Comparison of ENCODE assay signal across 23 cellular contexts in the genomic region with DNA sequence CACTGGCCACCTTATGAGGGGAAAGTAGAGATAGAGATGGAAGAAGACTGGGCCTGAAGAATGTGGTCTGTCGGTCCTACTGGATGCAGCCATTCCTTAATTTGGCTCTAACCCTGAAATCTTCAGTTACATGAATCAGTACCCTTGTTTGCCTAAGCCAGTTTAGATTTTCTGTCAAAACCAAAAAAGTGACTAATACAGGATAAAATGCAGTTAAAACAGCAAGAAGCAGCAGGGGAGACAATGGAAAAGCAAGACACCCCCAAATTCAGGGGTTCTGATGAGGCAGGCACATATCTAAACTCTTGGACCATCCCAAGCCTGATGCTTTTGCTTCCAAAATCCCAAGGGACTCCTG. TPM values are rescaled to one million over a fixed set of nuclear protein-coding genes. Genes with fewer than 3 reads are reported as not detected.
DNase-seq lines count a peak whose midpoint lies in the region; FAIRE-seq and TF ChIP-seq lines count a peak whose summit lies in the region.
"Had no signal": no experiment of that assay in that cellular context is flagged by ENCODE, and none has a peak within 500 bp of the region (broad histone marks: within the 10 kb centered on the region; RNA-seq: fewer than 3 reads in every experiment).

No MANE protein-coding gene starts in this region.

- TF ChIP-seq CTCF in right atrium auricular region (IDR thresholded peaks at IDR 0.05) (no peak), astrocyte (IDR thresholded peaks at IDR 0.05; ENCODE audit: insufficient read depth, low read depth, low read length) (no peak), neural progenitor cell (IDR thresholded peaks at IDR 0.05) (no peak), uterus (IDR thresholded peaks at IDR 0.05) (no peak)

- no peaks in the 10 kb centered on the region for H3K27me3 Mint-ChIP-seq in astrocyte (ENCODE audit: low read depth, unreplicated experiment)
- no peaks in the 10 kb centered on the region for H3K27me3 Mint-ChIP-seq in neural progenitor cell (ENCODE audit: insufficient read depth, low read depth)
- no peaks in the 10 kb centered on the region for H3K27me3 Mint-ChIP-seq in T-helper 2 cell treated with Interferon-gamma antibody and Interleukin-4, amounts not matched to agents 5 μg/mL and 100 μg/mL, for 36 hours (ENCODE audit: low read depth)
- H3K27me3 Mint-ChIP-seq: activated B cell treated with CpG ODN at 0.5 μM for 24 hours had no signal

- H3F3A ChIP-seq in neural progenitor cell (ENCODE audit: low read depth), result no peaks in the 10 kb centered on the region

- peak; percentile 72 for FAIRE-seq in astrocyte (lab: Jason Lieb, UNC)
- FAIRE-seq: keratinocyte had no signal

- H4K20me1 ChIP-seq in astrocyte (ENCODE audit: insufficient read depth, low read length) (peaks cover 62% of the 10 kb centered on the region), neural progenitor cell (ENCODE audit: low read depth) (no peaks in the 10 kb centered on the region)

- no peaks in the 10 kb centered on the region for H3K9me3 ChIP-seq in right atrium auricular region
- no peaks in the 10 kb centered on the region for H3K9me3 ChIP-seq in astrocyte (ENCODE audit: insufficient read depth, low read depth, low read length)
- no peaks in the 10 kb centered on the region for H3K9me3 ChIP-seq in neural progenitor cell (ENCODE audit: low read depth)
- no peaks in the 10 kb centered on the region for H3K9me3 ChIP-seq in uterus
- H3K9me3 ChIP-seq: SJSA1, upper lobe of right lung had no signal

- peak overlapping the region; percentile 20 for H3K9ac ChIP-seq in astrocyte (ENCODE audit: low read length)
- no peak overlapping the region for H3K9ac ChIP-seq in neural progenitor cell
- H3K9ac ChIP-seq: KMS-11 had no signal

- no peak overlapping the region for H3K27ac Mint-ChIP-seq in astrocyte (ENCODE audit: unreplicated experiment)
- peak overlapping the region; percentile 8 for H3K27ac Mint-ChIP-seq in neural progenitor cell
- H3K27ac Mint-ChIP-seq in T-helper 2 cell treated with Interferon-gamma antibody and Interleukin-4, amounts not matched to agents 5 μg/mL and 100 μg/mL, for 36 hours, result no peak overlapping the region
- H3K27ac Mint-ChIP-seq: activated B cell treated with CpG ODN at 0.5 μM for 24 hours; activated CD8-positive, alpha-beta T cell treated with anti-CD3 and anti-CD28 coated beads, Interleukin-2, amount 10 ng/mL, durations not matched to agents 7 days and 5 days; activated T-cell treated with anti-CD3 and anti-CD28 coated beads, Interleukin-2, amount 50 U/mL, for 72 hours had no signal

- H3K27me3 ChIP-seq in right atrium auricular region (no peaks in the 10 kb centered on the region), astrocyte (ENCODE audit: insufficient read depth, low read length) (no peaks in the 10 kb centered on the region), neural progenitor cell (no peaks in the 10 kb centered on the region), uterus (no peaks in the 10 kb centered on the region)
- H3K27me3 ChIP-seq: hepatocyte, SJSA1, upper lobe of right lung had no signal

- intact Hi-C loops in cardiac septum (cut with DNase I), result no loop called here
- intact Hi-C loops in uterus (cut with DNase I; ENCODE audit: low total_unique reads), result no loop called here

- H3K4me3 Mint-ChIP-seq in astrocyte (ENCODE audit: unreplicated experiment), result no peak overlapping the region
- no peak overlapping the region for H3K4me3 Mint-ChIP-seq in neural progenitor cell
- H3K4me3 Mint-ChIP-seq in T-helper 2 cell treated with Interferon-gamma antibody and Interleukin-4, amounts not matched to agents 5 μg/mL and 100 μg/mL, for 36 hours, result no peak overlapping the region
- H3K4me3 Mint-ChIP-seq: activated B cell treated with CpG ODN at 0.5 μM for 24 hours; activated CD8-positive, alpha-beta T cell treated with anti-CD3 and anti-CD28 coated beads, Interleukin-2, amount 10 ng/mL, durations not matched to agents 7 days and 5 days; activated T-cell treated with anti-CD3 and anti-CD28 coated beads, Interleukin-2, amount 50 U/mL, for 72 hours had no signal

- H2AFZ ChIP-seq in astrocyte (ENCODE audit: low read depth, low read length) (no peak overlapping the region), neural progenitor cell (replicated peaks) (no peak overlapping the region)
- H2AFZ ChIP-seq: hepatocyte had no signal

- H3K4me1 ChIP-seq in right atrium auricular region (peaks cover 0 to 27% of the 10 kb centered on the region in 2 donors), astrocyte (ENCODE audit: insufficient read depth, low read length) (peaks cover 14% of the 10 kb centered on the region), neural progenitor cell (no peaks in the 10 kb centered on the region), uterus (peaks cover 0 to 6% of the 10 kb centered on the region in 2 donors)
- H3K4me1 ChIP-seq: upper lobe of right lung had no signal

- H3K4me2 ChIP-seq in astrocyte (ENCODE audit: low read length) (peak overlapping the region; percentile 45), neural progenitor cell (no peak overlapping the region)
- H3K4me2 ChIP-seq: hepatocyte, KMS-11 had no signal

- H3K4me1 Mint-ChIP-seq in astrocyte (ENCODE audit: low read depth, unreplicated experiment) (peaks cover 13% of the 10 kb centered on the region), neural progenitor cell (no peaks in the 10 kb centered on the region)
- H3K4me1 Mint-ChIP-seq in T-helper 2 cell treated with Interferon-gamma antibody and Interleukin-4, amounts not matched to agents 5 μg/mL and 100 μg/mL, for 36 hours (ENCODE audit: low read depth), result peaks cover 11% of the 10 kb centered on the region
- H3K4me1 Mint-ChIP-seq: activated B cell treated with CpG ODN at 0.5 μM for 24 hours had no signal

- H3K36me3 Mint-ChIP-seq in astrocyte (ENCODE audit: low read depth, unreplicated experiment) (peaks cover 35% of the 10 kb centered on the region), neural progenitor cell (peaks cover 23% of the 10 kb centered on the region)
- H3K36me3 Mint-ChIP-seq in T-helper 2 cell treated with Interferon-gamma antibody and Interleukin-4, amounts not matched to agents 5 μg/mL and 100 μg/mL, for 36 hours (ENCODE audit: low read depth), result peaks cover 49% of the 10 kb centered on the region

- H3K9me3 Mint-ChIP-seq in astrocyte (ENCODE audit: unreplicated experiment) (no peaks in the 10 kb centered on the region), neural progenitor cell (no peaks in the 10 kb centered on the region)
- no peaks in the 10 kb centered on the region for H3K9me3 Mint-ChIP-seq in T-helper 2 cell treated with Interferon-gamma antibody and Interleukin-4, amounts not matched to agents 5 μg/mL and 100 μg/mL, for 36 hours
- H3K9me3 Mint-ChIP-seq: activated B cell treated with CpG ODN at 0.5 μM for 24 hours; activated T-cell treated with anti-CD3 and anti-CD28 coated beads, Interleukin-2, amount 50 U/mL, for 72 hours had no signal

- TF ChIP-seq POLR2A in uterus (IDR thresholded peaks at IDR 0.05), result no peak

- H3K27ac ChIP-seq in right atrium auricular region, result peak overlapping the region; percentile 37 to 76
- peak overlapping the region; percentile 36 for H3K27ac ChIP-seq in astrocyte (ENCODE audit: low read depth, low read length)
- H3K27ac ChIP-seq in neural progenitor cell, result no peak overlapping the region
- peak overlapping the region; percentile 25 to 79 for H3K27ac ChIP-seq in uterus
- H3K27ac ChIP-seq: hepatocyte, KMS-11, SJSA1, upper lobe of right lung had no signal

- H3K4me3 ChIP-seq in right atrium auricular region, result no peak overlapping the region
- H3K4me3 ChIP-seq in astrocyte (ENCODE audit: insufficient read depth, low read depth, low read length), result no peak overlapping the region
- no peak overlapping the region for H3K4me3 ChIP-seq in neural progenitor cell
- H3K4me3 ChIP-seq in uterus, result no peak overlapping the region
- H3K4me3 ChIP-seq: hepatocyte, SJSA1, upper lobe of right lung had no signal

- peaks cover 40% of the 10 kb centered on the region for H3K79me2 ChIP-seq in astrocyte (ENCODE audit: insufficient read depth, low read length)
- H3K79me2 ChIP-seq in neural progenitor cell (ENCODE audit: low read depth), result no peaks in the 10 kb centered on the region

- DNase-seq in right atrium auricular region (ENCODE audit: low spot score) (no peak), cardiac septum (ENCODE audit: low spot score) (no peak), astrocyte (ENCODE audit: low read depth) (no peak), neural progenitor cell (ENCODE audit: low spot score) (no peak), uterus (no peak), Ammon's horn (ENCODE audit: low spot score) (no peak)
- DNase-seq in T-helper 2 cell treated with Interferon-gamma antibody and Interleukin-4, amounts not matched to agents 5 μg/mL and 100 μg/mL, for 36 hours (ENCODE audit: low spot score), result no peak
- DNase-seq in stimulated activated CD4-positive, alpha-beta T cell treated with anti-CD3 and anti-CD28 coated beads, Interleukin-2, amount 100 ng/mL, for 48 hours, result no peak
- DNase-seq: activated B cell treated with CpG ODN at 0.5 μM for 24 hours; activated CD8-positive, alpha-beta T cell treated with anti-CD3 and anti-CD28 coated beads, Interleukin-2, amount 10 ng/mL, durations not matched to agents 7 days and 5 days; activated T-cell treated with anti-CD3 and anti-CD28 coated beads, Interleukin-2, amount 50 U/mL, for 72 hours; Calu3; GDM1; NCI-H1092; NCI-H2107; NCI-H524 treated with DMSO at 0.1 percent for 48 hours; stimulated activated naive CD4-positive, alpha-beta T cell; T-helper 2 cell; upper lobe of right lung had no signal

- peaks cover 54% of the 10 kb centered on the region for H3K36me3 ChIP-seq in right atrium auricular region
- peaks cover 36% of the 10 kb centered on the region for H3K36me3 ChIP-seq in astrocyte (ENCODE audit: insufficient read depth, low read length)
- H3K36me3 ChIP-seq in neural progenitor cell, result no peaks in the 10 kb centered on the region
- H3K36me3 ChIP-seq in uterus, result no peaks in the 10 kb centered on the region

RNA-seq across cellular contexts. Expression of gene UBE2V1, which starts 17.4 kb away (rescaled TPM):
- total RNA-seq in right atrium auricular region (10 to 100 TPM; 61.2 to 70.2 TPM), cardiac septum (70.3 TPM), astrocyte (136 and 139 TPM in 2 replicates), neural progenitor cell (ENCODE audit: low replicate concordance) (121 and 143 TPM in 2 replicates), uterus (100 to 1,000 TPM in 1 of 4 donors, 10 to 100 TPM in 3; 45.6 to 124 (median 62.9) TPM)

RNA-seq across cellular contexts. Expression of gene PEDS1, which starts 23.2 kb away (rescaled TPM):
- total RNA-seq in right atrium auricular region (10 to 100 TPM; 26.1 to 30.7 TPM), cardiac septum (15.2 TPM), astrocyte (41.6 and 44.1 TPM in 2 replicates), neural progenitor cell (ENCODE audit: low replicate concordance) (9.5 and 21.6 TPM in 2 replicates), uterus (10 to 100 TPM in 1 of 4 donors, 1 to 10 TPM in 3; 1.5 to 19.8 (median 6.1) TPM)
